10 cellular contexts compared by ENCODE assay signal in the genomic region with DNA sequence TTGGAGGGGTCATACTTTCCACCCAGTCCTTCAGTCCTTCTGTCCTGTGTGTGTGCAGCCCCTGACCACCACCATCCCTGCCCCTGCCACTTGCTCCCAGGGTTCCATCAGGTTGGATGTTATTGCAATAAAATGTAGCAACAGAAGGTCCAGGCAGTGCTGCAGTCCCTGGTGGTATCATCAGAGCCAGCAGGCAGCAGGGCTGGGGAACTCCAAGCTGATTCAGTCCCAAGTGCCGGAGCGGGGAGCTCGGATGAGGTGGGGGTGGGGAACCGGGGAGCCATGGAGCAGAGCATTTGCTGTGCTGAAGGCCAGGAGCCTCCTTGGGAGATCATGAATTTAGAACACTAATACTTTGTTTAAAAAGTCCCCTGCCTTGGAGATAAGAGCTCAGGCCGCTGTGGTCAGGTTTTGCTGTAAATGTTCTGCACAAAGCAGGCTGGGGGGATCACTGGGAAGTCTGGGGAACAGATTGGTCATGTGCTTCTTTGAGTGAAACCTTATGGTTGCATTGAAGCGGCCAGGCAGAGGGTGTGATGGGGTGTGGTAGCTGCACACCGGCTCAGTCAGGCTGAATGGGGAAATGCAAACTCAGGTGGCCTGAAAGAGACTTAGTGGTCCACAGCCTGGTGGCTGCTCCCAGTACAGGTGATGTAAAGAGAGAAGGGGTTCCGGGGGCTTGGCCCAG.
DNase-seq lines count a peak whose midpoint lies in the region; TF ChIP-seq lines count a peak whose summit lies in the region.
"Had no signal": no experiment of that assay in that cellular context is flagged by ENCODE, and none has a peak within 500 bp of the region (broad histone marks: within the 10 kb centered on the region; RNA-seq: fewer than 3 reads in every experiment).

No MANE protein-coding gene starts in this region.

- H3K36me3 ChIP-seq in adrenal gland (replicated peaks in 1 of 2) (no peaks in the 10 kb centered on the region), tibial artery (no peaks in the 10 kb centered on the region)

- intact Hi-C loops in activated CD4-positive, alpha-beta T cell treated with anti-CD3 and anti-CD28 coated beads, Interleukin-2, amount 10 ng/mL, durations not matched to agents 24 days and 14 days (cut with micrococcal nuclease), result no loop called here
- intact Hi-C loops in adrenal gland (cut with DNase I) (no loop called here), tibial artery (cut with DNase I; ENCODE audit: low total_unique reads) (loop anchor here (5.0 kb wide), 1 partner anchor 39 kb away; no protein-coding TSS in a partner anchor)
- intact Hi-C loops in activated CD4-positive, alpha-beta memory T cell treated with anti-CD3 and anti-CD28 coated beads for 36 hours (cut with micrococcal nuclease), result no loop called here

- H3K9me3 Mint-ChIP-seq in activated CD4-positive, alpha-beta T cell treated with anti-CD3 and anti-CD28 coated beads, Interleukin-2, amount 10 ng/mL, durations not matched to agents 24 days and 14 days, result no peaks in the 10 kb centered on the region
- H3K9me3 Mint-ChIP-seq in activated CD4-positive, alpha-beta memory T cell treated with anti-CD3 and anti-CD28 coated beads for 36 hours, result no peaks in the 10 kb centered on the region
- H3K9me3 Mint-ChIP-seq: CD4-positive, CD25-positive, alpha-beta regulatory T cell had no signal

- TF ChIP-seq POLR2A in adrenal gland (IDR thresholded peaks at IDR 0.05), result no peak

- H3K4me1 ChIP-seq in adrenal gland (replicated peaks in 1 of 2) (peaks cover 36 to 65% of the 10 kb centered on the region in 2 donors), tibial artery (peaks cover 0 to 70% (median 45%) of the 10 kb centered on the region in 4 donors)

- H3K27me3 Mint-ChIP-seq in activated CD4-positive, alpha-beta T cell treated with anti-CD3 and anti-CD28 coated beads, Interleukin-2, amount 10 ng/mL, durations not matched to agents 24 days and 14 days, result peaks cover 2% of the 10 kb centered on the region
- no peaks in the 10 kb centered on the region for H3K27me3 Mint-ChIP-seq in activated CD4-positive, alpha-beta memory T cell treated with anti-CD3 and anti-CD28 coated beads for 36 hours
- H3K27me3 Mint-ChIP-seq: activated naive CD8-positive, alpha-beta T cell had no signal

- H3K4me3 Mint-ChIP-seq in activated CD4-positive, alpha-beta T cell treated with anti-CD3 and anti-CD28 coated beads, Interleukin-2, amount 10 ng/mL, durations not matched to agents 24 days and 14 days, result no peak overlapping the region
- no peak overlapping the region for H3K4me3 Mint-ChIP-seq in activated CD4-positive, alpha-beta memory T cell treated with anti-CD3 and anti-CD28 coated beads for 36 hours
- H3K4me3 Mint-ChIP-seq: activated naive CD8-positive, alpha-beta T cell; CD4-positive, CD25-positive, alpha-beta regulatory T cell had no signal

- POLR2A ChIA-PET in activated CD4-positive, alpha-beta memory T cell treated with anti-CD3 and anti-CD28 coated beads for 36 hours (lab: Charles Lee), result no interaction called here

- H3K27me3 ChIP-seq in adrenal gland, result no peaks in the 10 kb centered on the region
- no peaks in the 10 kb centered on the region for H3K27me3 ChIP-seq in tibial artery

- H3K4me1 Mint-ChIP-seq in activated CD4-positive, alpha-beta T cell treated with anti-CD3 and anti-CD28 coated beads, Interleukin-2, amount 10 ng/mL, durations not matched to agents 24 days and 14 days, result peaks cover 51% of the 10 kb centered on the region
- H3K4me1 Mint-ChIP-seq in activated CD4-positive, alpha-beta memory T cell treated with anti-CD3 and anti-CD28 coated beads for 36 hours (ENCODE audit: low read depth), result peaks cover 57% of the 10 kb centered on the region

- H3K36me3 Mint-ChIP-seq in activated CD4-positive, alpha-beta T cell treated with anti-CD3 and anti-CD28 coated beads, Interleukin-2, amount 10 ng/mL, durations not matched to agents 24 days and 14 days (ENCODE audit: low read depth), result no peaks in the 10 kb centered on the region
- H3K36me3 Mint-ChIP-seq in activated CD4-positive, alpha-beta memory T cell treated with anti-CD3 and anti-CD28 coated beads for 36 hours, result no peaks in the 10 kb centered on the region
- H3K36me3 Mint-ChIP-seq: activated naive CD8-positive, alpha-beta T cell; CD4-positive, CD25-positive, alpha-beta regulatory T cell had no signal

- no peak overlapping the region for H3K27ac Mint-ChIP-seq in activated CD4-positive, alpha-beta T cell treated with anti-CD3 and anti-CD28 coated beads, Interleukin-2, amount 10 ng/mL, durations not matched to agents 24 days and 14 days
- H3K27ac Mint-ChIP-seq in activated CD4-positive, alpha-beta memory T cell treated with anti-CD3 and anti-CD28 coated beads for 36 hours, result no peak overlapping the region
- H3K27ac Mint-ChIP-seq: activated naive CD8-positive, alpha-beta T cell had no signal

- peak overlapping the region; percentile 70 to 97 (median 90) for H3K27ac ChIP-seq in adrenal gland
- peak overlapping the region; percentile 88 to 91 for H3K27ac ChIP-seq in tibial artery

- H3K9me3 ChIP-seq in adrenal gland (replicated peaks in 1 of 3) (no peaks in the 10 kb centered on the region), tibial artery (no peaks in the 10 kb centered on the region)

- CTCF ChIA-PET in activated CD4-positive, alpha-beta memory T cell treated with anti-CD3 and anti-CD28 coated beads for 36 hours (lab: Charles Lee), result no interaction called here

- WGBS in adrenal gland, 4 donors, result 52 to 72% (median 58%) methylated on average over 8 of the region's 8 CpGs

- DNase-seq in activated CD4-positive, alpha-beta T cell treated with anti-CD3 and anti-CD28 coated beads, Interleukin-2, amount 10 ng/mL, durations not matched to agents 24 days and 14 days, result peak; percentile 63
- no peak for DNase-seq in activated CD4-positive, alpha-beta T cell treated with anti-CD3 and anti-CD28 coated beads for 48 hours
- peak in 5 of 7 donors; percentile 65 to 77 (median 67) for DNase-seq in adrenal gland
- peak; percentile 86 for DNase-seq in iris pigment epithelial cell (ENCODE audit: low read depth)
- peak; percentile 23 to 77 for DNase-seq in tibial artery
- DNase-seq in activated CD4-positive, alpha-beta memory T cell treated with anti-CD3 and anti-CD28 coated beads for 36 hours, result no peak
- DNase-seq in activated effector memory CD4-positive, alpha-beta T cell treated with Interleukin-2 at 50 U/mL for 16 hours, result no peak
- DNase-seq in DMS79 (lab: John Stamatoyannopoulos, UW), result no peak
- DNase-seq: CD4-positive, CD25-positive, alpha-beta regulatory T cell had no signal

- H3K4me3 ChIP-seq in adrenal gland (no peak overlapping the region), tibial artery (no peak overlapping the region)

- TF ChIP-seq CTCF in adrenal gland (IDR thresholded peaks at IDR 0.05), result peak in 1 of 6 experiments; percentile 32
- TF ChIP-seq CTCF in tibial artery (IDR thresholded peaks at IDR 0.05), result peak in 1 of 2 experiments; percentile 5

Comparison
In these comparisons a context has a peak if more than half of its experiments do, and no peak if none do; other contexts are left out.
1. DNase-seq: peak in activated CD4-positive, alpha-beta T cell treated with anti-CD3 and anti-CD28 coated beads, Interleukin-2, amount 10 ng/mL, durations not matched to agents 24 days and 14 days (single experiment), adrenal gland (5 of 7), iris pigment epithelial cell (single experiment) and tibial artery (2 of 2); none in activated CD4-positive, alpha-beta T cell treated with anti-CD3 and anti-CD28 coated beads for 48 hours (single experiment), activated CD4-positive, alpha-beta memory T cell treated with anti-CD3 and anti-CD28 coated beads for 36 hours (single experiment), activated effector memory CD4-positive, alpha-beta T cell treated with Interleukin-2 at 50 U/mL for 16 hours (single experiment) and DMS79 (single experiment).